ENCODE assay signal across 2 cellular contexts in the genomic region with DNA sequence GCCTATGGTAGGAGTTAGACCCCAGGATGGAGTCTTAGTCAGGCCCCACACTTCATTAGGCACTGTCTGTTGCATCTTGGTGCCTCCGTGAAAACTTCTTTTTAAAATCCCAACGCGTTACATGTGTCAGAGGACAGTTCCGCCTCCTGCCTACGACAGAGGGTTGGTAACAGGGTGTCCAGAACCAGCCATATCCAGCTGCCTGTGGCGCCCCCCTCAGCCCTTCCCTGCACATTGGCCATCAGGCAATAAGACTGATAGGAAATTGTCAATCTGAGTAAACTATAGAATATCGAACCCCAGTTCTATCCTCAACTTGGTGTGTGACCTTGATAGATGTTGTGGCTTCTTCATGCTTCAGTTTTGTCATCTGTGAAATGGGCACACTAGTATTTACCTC.
TF ChIP-seq lines count a peak whose summit lies in the region.

No MANE protein-coding gene starts in this region.

TF ChIP-seq in K562, 482 proteins besides CTCF, POLR2A, EP300 and RAD21 (continued from another document):
- TF ChIP-seq CCNT2 (IDR thresholded peaks at IDR 0.05; ENCODE audit: borderline replicate concordance, extremely low read depth, insufficient read length, low read depth, low read length) = no peak
- no peak for TF ChIP-seq ZNF239 (CRISPR knock-in tag; IDR thresholded peaks at IDR 0.05)
- no peak for TF ChIP-seq NCOA4 (IDR thresholded peaks at IDR 0.05; ENCODE audit: partially characterized antibody)
- TF ChIP-seq FOXA3 (CRISPR knock-in tag; conservative IDR thresholded peaks at IDR 0.05 in 1 of 2, IDR thresholded peaks at IDR 0.05 in 1 of 2) = no peak

TF ChIP-seq in SK-N-SH treated with all-trans-retinoic acid at 6 μM for 48 hours, 23 proteins besides CTCF, POLR2A, EP300 and RAD21 (continued from another document):
- no peak for TF ChIP-seq CSDC2 (CRISPR knock-in tag; IDR thresholded peaks at IDR 0.05)
- no peak for TF ChIP-seq ZNF8 (CRISPR knock-in tag; IDR thresholded peaks at IDR 0.05)
- TF ChIP-seq RARB (CRISPR knock-in tag; IDR thresholded peaks at IDR 0.05) = no peak
- TF ChIP-seq, protein P1, sequence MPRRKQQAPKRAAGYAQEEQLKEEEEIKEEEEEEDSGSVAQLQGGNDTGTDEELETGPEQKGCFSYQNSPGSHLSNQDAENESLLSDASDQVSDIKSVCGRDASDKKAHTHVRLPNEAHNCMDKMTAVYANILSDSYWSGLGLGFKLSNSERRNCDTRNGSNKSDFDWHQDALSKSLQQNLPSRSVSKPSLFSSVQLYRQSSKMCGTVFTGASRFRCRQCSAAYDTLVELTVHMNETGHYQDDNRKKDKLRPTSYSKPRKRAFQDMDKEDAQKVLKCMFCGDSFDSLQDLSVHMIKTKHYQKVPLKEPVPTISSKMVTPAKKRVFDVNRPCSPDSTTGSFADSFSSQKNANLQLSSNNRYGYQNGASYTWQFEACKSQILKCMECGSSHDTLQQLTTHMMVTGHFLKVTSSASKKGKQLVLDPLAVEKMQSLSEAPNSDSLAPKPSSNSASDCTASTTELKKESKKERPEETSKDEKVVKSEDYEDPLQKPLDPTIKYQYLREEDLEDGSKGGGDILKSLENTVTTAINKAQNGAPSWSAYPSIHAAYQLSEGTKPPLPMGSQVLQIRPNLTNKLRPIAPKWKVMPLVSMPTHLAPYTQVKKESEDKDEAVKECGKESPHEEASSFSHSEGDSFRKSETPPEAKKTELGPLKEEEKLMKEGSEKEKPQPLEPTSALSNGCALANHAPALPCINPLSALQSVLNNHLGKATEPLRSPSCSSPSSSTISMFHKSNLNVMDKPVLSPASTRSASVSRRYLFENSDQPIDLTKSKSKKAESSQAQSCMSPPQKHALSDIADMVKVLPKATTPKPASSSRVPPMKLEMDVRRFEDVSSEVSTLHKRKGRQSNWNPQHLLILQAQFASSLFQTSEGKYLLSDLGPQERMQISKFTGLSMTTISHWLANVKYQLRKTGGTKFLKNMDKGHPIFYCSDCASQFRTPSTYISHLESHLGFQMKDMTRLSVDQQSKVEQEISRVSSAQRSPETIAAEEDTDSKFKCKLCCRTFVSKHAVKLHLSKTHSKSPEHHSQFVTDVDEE (CRISPR knock-in tag; IDR thresholded peaks at IDR 0.05) = no peak
- TF ChIP-seq BACH2 (CRISPR knock-in tag; IDR thresholded peaks at IDR 0.05; ENCODE audit: borderline replicate concordance) = no peak
- no peak for TF ChIP-seq TOX (CRISPR knock-in tag; IDR thresholded peaks at IDR 0.05; ENCODE audit: borderline replicate concordance)
- TF ChIP-seq ZNF70 (CRISPR knock-in tag; IDR thresholded peaks at IDR 0.05) = no peak
- TF ChIP-seq, protein P2, sequence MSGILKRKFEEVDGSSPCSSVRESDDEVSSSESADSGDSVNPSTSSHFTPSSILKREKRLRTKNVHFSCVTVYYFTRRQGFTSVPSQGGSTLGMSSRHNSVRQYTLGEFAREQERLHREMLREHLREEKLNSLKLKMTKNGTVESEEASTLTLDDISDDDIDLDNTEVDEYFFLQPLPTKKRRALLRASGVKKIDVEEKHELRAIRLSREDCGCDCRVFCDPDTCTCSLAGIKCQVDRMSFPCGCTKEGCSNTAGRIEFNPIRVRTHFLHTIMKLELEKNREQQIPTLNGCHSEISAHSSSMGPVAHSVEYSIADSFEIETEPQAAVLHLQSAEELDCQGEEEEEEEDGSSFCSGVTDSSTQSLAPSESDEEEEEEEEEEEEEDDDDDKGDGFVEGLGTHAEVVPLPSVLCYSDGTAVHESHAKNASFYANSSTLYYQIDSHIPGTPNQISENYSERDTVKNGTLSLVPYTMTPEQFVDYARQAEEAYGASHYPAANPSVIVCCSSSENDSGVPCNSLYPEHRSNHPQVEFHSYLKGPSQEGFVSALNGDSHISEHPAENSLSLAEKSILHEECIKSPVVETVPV (CRISPR knock-in tag; IDR thresholded peaks at IDR 0.05) = no peak
- TF ChIP-seq ZFP3 (CRISPR knock-in tag; IDR thresholded peaks at IDR 0.05) = no peak
- TF ChIP-seq, protein P3, sequence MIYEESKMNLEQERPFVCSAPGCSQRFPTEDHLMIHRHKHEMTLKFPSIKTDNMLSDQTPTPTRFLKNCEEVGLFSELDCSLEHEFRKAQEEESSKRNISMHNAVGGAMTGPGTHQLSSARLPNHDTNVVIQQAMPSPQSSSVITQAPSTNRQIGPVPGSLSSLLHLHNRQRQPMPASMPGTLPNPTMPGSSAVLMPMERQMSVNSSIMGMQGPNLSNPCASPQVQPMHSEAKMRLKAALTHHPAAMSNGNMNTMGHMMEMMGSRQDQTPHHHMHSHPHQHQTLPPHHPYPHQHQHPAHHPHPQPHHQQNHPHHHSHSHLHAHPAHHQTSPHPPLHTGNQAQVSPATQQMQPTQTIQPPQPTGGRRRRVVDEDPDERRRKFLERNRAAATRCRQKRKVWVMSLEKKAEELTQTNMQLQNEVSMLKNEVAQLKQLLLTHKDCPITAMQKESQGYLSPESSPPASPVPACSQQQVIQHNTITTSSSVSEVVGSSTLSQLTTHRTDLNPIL (CRISPR knock-in tag; IDR thresholded peaks at IDR 0.05; ENCODE audit: low read depth) = no peak
- no peak for TF ChIP-seq ZFP30 (CRISPR knock-in tag; IDR thresholded peaks at IDR 0.05)
TF ChIP-seq in SK-N-SH treated with all-trans-retinoic acid at 6 μM for 48 hours: peak in this region for 0.
